Comparison of ENCODE assay signal across 9 cellular contexts in genomic region chr2:47569658-47570398, GRCh38.
DNase-seq lines count a peak whose midpoint lies in the region; TF ChIP-seq lines count a peak whose summit lies in the region.
"Had no signal": no experiment of that assay in that cellular context is flagged by ENCODE, and none has a peak within 500 bp of the region (broad histone marks: within the 10 kb centered on the region; RNA-seq: fewer than 3 reads in every experiment).

No MANE protein-coding gene starts in this region.

- H3K4me2 ChIP-seq in parathyroid adenoma (ENCODE audit: low read length), result peak overlapping the region; percentile 38

- H3K36me3 ChIP-seq in endocrine pancreas (ENCODE audit: control insufficient read depth, insufficient read depth, low read length), result no peaks in the 10 kb centered on the region
- H3K36me3 ChIP-seq in parathyroid adenoma (ENCODE audit: control insufficient read depth, insufficient read depth, low read length), result no peaks in the 10 kb centered on the region

- H3K27me3 ChIP-seq in endocrine pancreas (ENCODE audit: control insufficient read depth, insufficient read depth, low read length), result no peaks in the 10 kb centered on the region
- H3K27me3 ChIP-seq in parathyroid adenoma (ENCODE audit: control insufficient read depth, insufficient read depth, low read length), result peaks cover 4% of the 10 kb centered on the region

- no peaks in the 10 kb centered on the region for H3K9me3 ChIP-seq in endocrine pancreas (ENCODE audit: control insufficient read depth, low read length)
- H3K9me3 ChIP-seq in parathyroid adenoma (ENCODE audit: control insufficient read depth, low read length), result no peaks in the 10 kb centered on the region

- no peaks in the 10 kb centered on the region for H3K79me2 ChIP-seq in parathyroid adenoma

- no peak for TF ChIP-seq CTCF in parathyroid adenoma (IDR thresholded peaks at IDR 0.05)

- H3K4me1 ChIP-seq in endocrine pancreas (ENCODE audit: control insufficient read depth, insufficient read depth, low read length) (no peaks in the 10 kb centered on the region), parathyroid adenoma (peaks cover 7% of the 10 kb centered on the region)

- H2AFZ ChIP-seq in parathyroid adenoma, result peak overlapping the region; percentile 97

- DNase-seq in activated CD4-positive, alpha-beta T cell treated with anti-CD3 and anti-CD28 coated beads for 48 hours, result peak; percentile 27
- DNase-seq in activated CD4-positive, alpha-beta T cell treated with anti-CD3 and anti-CD28 coated beads for 4 hours, result no peak
- DNase-seq in NCI-H510A treated with DMSO at 0.1 percent for 48 hours (lab: John Stamatoyannopoulos, UW) (peak; percentile 55), pons (ENCODE audit: low spot score) (no peak), NCI-H526 treated with DMSO at 0.1 percent for 48 hours (lab: John Stamatoyannopoulos, UW) (no peak), NCI-H2107 treated with DMSO at 0.1 percent for 48 hours (lab: John Stamatoyannopoulos, UW; ENCODE audit: unreplicated experiment) (no peak)

- H3K27ac ChIP-seq in parathyroid adenoma, result no peak overlapping the region
- H3K27ac ChIP-seq: skin epidermis had no signal

- H3K9ac ChIP-seq in endocrine pancreas (ENCODE audit: control insufficient read depth, insufficient read depth, low read length) (peak overlapping the region; percentile 77), parathyroid adenoma (no peak overlapping the region)

- no peak overlapping the region for H3K4me3 ChIP-seq in endocrine pancreas (ENCODE audit: control insufficient read depth, insufficient read depth, low read length)
- H3K4me3 ChIP-seq in parathyroid adenoma (ENCODE audit: low read depth, low read length), result peak overlapping the region; percentile 11

Comparison
In these comparisons a context has a peak if more than half of its experiments do, and no peak if none do; other contexts are left out.
1. DNase-seq: peak in activated CD4-positive, alpha-beta T cell treated with anti-CD3 and anti-CD28 coated beads for 48 hours (single experiment) and NCI-H510A treated with DMSO at 0.1 percent for 48 hours (single experiment); none in activated CD4-positive, alpha-beta T cell treated with anti-CD3 and anti-CD28 coated beads for 4 hours (0 of 2), pons (single experiment), NCI-H526 treated with DMSO at 0.1 percent for 48 hours (single experiment) and NCI-H2107 treated with DMSO at 0.1 percent for 48 hours (single experiment).